In genomic region chr6:109010703-109011102, GRCh38 we compare ENCODE assay signal across 10 cellular contexts.
DNase-seq lines count a peak whose midpoint lies in the region; ATAC-seq and TF ChIP-seq lines count a peak whose summit lies in the region.
"Had no signal": no experiment of that assay in that cellular context is flagged by ENCODE, and none has a peak within 500 bp of the region (broad histone marks: within the 10 kb centered on the region; RNA-seq: fewer than 3 reads in every experiment).

No MANE protein-coding gene starts in this region.

- no peak overlapping the region for H3K4me2 ChIP-seq in GM23338

- TF ChIP-seq POLR2A in sigmoid colon (IDR thresholded peaks at IDR 0.05) = no peak

- ATAC-seq in GM23338 (no peak), GM21619 (IDR thresholded peaks at IDR 0.05; ENCODE audit: unreplicated experiment) (no peak)

- H3K27me3 Mint-ChIP-seq in dendritic cell treated with granulocyte-macrophage colony-stimulating factor and Interleukin-4, amounts not matched to agents 40 ng/mL and 50 ng/mL, for 4 days = no peaks in the 10 kb centered on the region
- no peaks in the 10 kb centered on the region for H3K27me3 Mint-ChIP-seq in GM23338 (ENCODE audit: insufficient read depth, low read depth, poor library complexity)

- no peak overlapping the region for H3K4me3 Mint-ChIP-seq in dendritic cell treated with granulocyte-macrophage colony-stimulating factor and Interleukin-4, amounts not matched to agents 40 ng/mL and 50 ng/mL, for 4 days
- H3K4me3 Mint-ChIP-seq in GM23338 = no peak overlapping the region

- WGBS in sigmoid colon, 2 donors = 12 to 67% methylated on average over 2 of the region's 2 CpGs

- no peak for TF ChIP-seq CTCF in sigmoid colon (IDR thresholded peaks at IDR 0.05)
- TF ChIP-seq CTCF in GM23338 (conservative IDR thresholded peaks at IDR 0.05; ENCODE audit: low read depth in 2 of 2) = no peak

- H3K79me2 ChIP-seq in GM23338 (replicated peaks; ENCODE audit: insufficient read depth) = peaks cover 27% of the 10 kb centered on the region

- H3K4me1 Mint-ChIP-seq in dendritic cell treated with granulocyte-macrophage colony-stimulating factor and Interleukin-4, amounts not matched to agents 40 ng/mL and 50 ng/mL, for 4 days (ENCODE audit: low read depth) = peaks cover 47% of the 10 kb centered on the region
- H3K4me1 Mint-ChIP-seq in GM23338 = peaks cover 21% of the 10 kb centered on the region

- H3K27me3 ChIP-seq in sigmoid colon (no peaks in the 10 kb centered on the region), GM23338 (ENCODE audit: insufficient read depth) (no peaks in the 10 kb centered on the region)

- H3K4me1 ChIP-seq in sigmoid colon (peaks cover 0 to 34% (median 28%) of the 10 kb centered on the region in 4 donors), GM23338 (ENCODE audit: insufficient read depth) (peaks cover 22% of the 10 kb centered on the region)

- H3F3A ChIP-seq in GM23338 (replicated peaks; ENCODE audit: low read depth) = no peaks in the 10 kb centered on the region

- peak overlapping the region; percentile 92 for H3K27ac Mint-ChIP-seq in dendritic cell treated with granulocyte-macrophage colony-stimulating factor and Interleukin-4, amounts not matched to agents 40 ng/mL and 50 ng/mL, for 4 days
- no peak overlapping the region for H3K27ac Mint-ChIP-seq in GM23338

- intact Hi-C loops in dendritic cell treated with granulocyte-macrophage colony-stimulating factor and Interleukin-4, amounts not matched to agents 40 ng/mL and 50 ng/mL, for 4 days (cut with micrococcal nuclease) = no loop called here
- intact Hi-C loops in sigmoid colon (cut with DNase I) = loop anchor here (5.0 kb wide), 1 partner anchor 47 kb away; no protein-coding TSS in a partner anchor

- H3K36me3 Mint-ChIP-seq in dendritic cell treated with granulocyte-macrophage colony-stimulating factor and Interleukin-4, amounts not matched to agents 40 ng/mL and 50 ng/mL, for 4 days (ENCODE audit: low read depth) = no peaks in the 10 kb centered on the region
- no peaks in the 10 kb centered on the region for H3K36me3 Mint-ChIP-seq in GM23338 (ENCODE audit: low read depth)

- H4K20me1 ChIP-seq in GM23338 (replicated peaks; ENCODE audit: insufficient read depth) = no peaks in the 10 kb centered on the region; the same call in 1 of the 2 replicates

- H3K9me3 ChIP-seq in sigmoid colon = no peaks in the 10 kb centered on the region
- H3K9me3 ChIP-seq: thoracic aorta had no signal

- no peak overlapping the region for H2AFZ ChIP-seq in GM23338

- no peaks in the 10 kb centered on the region for H3K9me2 ChIP-seq in GM23338 (ENCODE audit: insufficient read depth)

- no peaks in the 10 kb centered on the region for H3K9me3 Mint-ChIP-seq in dendritic cell treated with granulocyte-macrophage colony-stimulating factor and Interleukin-4, amounts not matched to agents 40 ng/mL and 50 ng/mL, for 4 days
- no peaks in the 10 kb centered on the region for H3K9me3 Mint-ChIP-seq in GM23338

- no peaks in the 10 kb centered on the region for H3K36me3 ChIP-seq in sigmoid colon
- no peaks in the 10 kb centered on the region for H3K36me3 ChIP-seq in GM23338 (ENCODE audit: insufficient read depth)
- H3K36me3 ChIP-seq: thoracic aorta had no signal

- H3K27ac ChIP-seq in sigmoid colon (peak overlapping the region; percentile 92 to 98 (median 96)), GM23338 (ENCODE audit: low read depth) (no peak overlapping the region)

- no peak for TF ChIP-seq EP300 in sigmoid colon (IDR thresholded peaks at IDR 0.05)

- H3K4me3 ChIP-seq in sigmoid colon = no peak overlapping the region
- no peak overlapping the region for H3K4me3 ChIP-seq in GM23338

- DNase-seq in NCI-H2171 treated with DMSO at 0.1 percent for 48 hours (lab: John Stamatoyannopoulos, UW) (peak; percentile 21), NCI-H2171 (lab: John Stamatoyannopoulos, UW) (no peak), NCI-H526 treated with DMSO at 0.1 percent for 48 hours (lab: John Stamatoyannopoulos, UW) (peak; percentile 31), sigmoid colon (no peak), cortex of kidney (lab: John Stamatoyannopoulos, UW) (no peak), GM23338 (ENCODE audit: low spot score) (no peak)
- DNase-seq: NCI-H2227 treated with DMSO at 0.1 percent for 48 hours had no signal

TF ChIP-seq in GM23338, 12 proteins besides CTCF, POLR2A, EP300 and RAD21:
- no peak for TF ChIP-seq EZH2phosphoT487 (IDR thresholded peaks at IDR 0.05; ENCODE audit: unreplicated experiment)
- TF ChIP-seq POLR2AphosphoS5 (IDR thresholded peaks at IDR 0.05; ENCODE audit: low read depth) = no peak
- TF ChIP-seq NANOG (IDR thresholded peaks at IDR 0.05; ENCODE audit: borderline replicate concordance) = no peak
- TF ChIP-seq ZNF331 (CRISPR knock-in tag; IDR thresholded peaks at IDR 0.05; ENCODE audit: low read depth) = no peak
- no peak for TF ChIP-seq EZH2 (IDR thresholded peaks at IDR 0.05; ENCODE audit: low read depth, unreplicated experiment)
- TF ChIP-seq ZNF462 (CRISPR knock-in tag; IDR thresholded peaks at IDR 0.05) = no peak
- TF ChIP-seq ZNF114 (CRISPR knock-in tag; IDR thresholded peaks at IDR 0.05) = no peak
- no peak for TF ChIP-seq STAT1 (IDR thresholded peaks at IDR 0.05; ENCODE audit: unreplicated experiment)

Comparison
In these comparisons a context has a peak if more than half of its experiments do, and no peak if none do; other contexts are left out.
1. DNase-seq: peak in NCI-H2171 treated with DMSO at 0.1 percent for 48 hours (single experiment) and NCI-H526 treated with DMSO at 0.1 percent for 48 hours (single experiment); none in NCI-H2171 (single experiment), sigmoid colon (single experiment), cortex of kidney (single experiment) and GM23338 (single experiment).